17 cellular contexts compared by ENCODE assay signal in genomic region chr12:51788876-51789275, GRCh38. TPM values are rescaled to one million over a fixed set of nuclear protein-coding genes. Genes with fewer than 3 reads are reported as not detected.
DNase-seq lines count a peak whose midpoint lies in the region; ATAC-seq, FAIRE-seq and TF ChIP-seq lines count a peak whose summit lies in the region.
"Had no signal": no experiment of that assay in that cellular context is flagged by ENCODE, and none has a peak within 500 bp of the region (broad histone marks: within the 10 kb centered on the region; RNA-seq: fewer than 3 reads in every experiment).

No MANE protein-coding gene starts in this region.

- no peaks in the 10 kb centered on the region for H4K20me1 ChIP-seq in HCT116 (ENCODE audit: insufficient read depth)
- H4K20me1 ChIP-seq in hepatocyte (ENCODE audit: insufficient read depth, poor library complexity, severe bottlenecking), result no peaks in the 10 kb centered on the region

- CTCF ChIA-PET in A549 (lab: Yijun Ruan, JAX), result interaction anchor here (0.8 to 2.3 kb wide), 4 partner anchors 15 to 368 kb away, joined by 3 to 8 read pairs (median 4); no protein-coding TSS in a partner anchor
- CTCF ChIA-PET in HCT116 (lab: Charles Lee), result no interaction called here

- POLR2A ChIA-PET in A549 (lab: Yijun Ruan, JAX) (no interaction called here), HCT116 (lab: Charles Lee) (no interaction called here)

- no peak for TF ChIP-seq RAD21 in A549 (conservative IDR thresholded peaks at IDR 0.05 in 1 of 2, IDR thresholded peaks at IDR 0.05 in 1 of 2)
- no peak for TF ChIP-seq RAD21 in HCT116 (IDR thresholded peaks at IDR 0.05; ENCODE audit: low read depth)

- FAIRE-seq in A549 (lab: Jason Lieb, UNC) (no peak), kidney (lab: Jason Lieb, UNC) (no peak)
- FAIRE-seq: A204.1, HepG2 had no signal

- H3K4me2 ChIP-seq in A549 (no peak overlapping the region), HCT116 (ENCODE audit: low read length) (no peak overlapping the region), hepatocyte (no peak overlapping the region)

- ATAC-seq in A549 (peak; percentile 57 to 62; a peak in 4 of 6 replicates), HCT116 (0 out of 2 replicates have a peak, but pooled peaks have one; percentile 30), GM21723 (IDR thresholded peaks at IDR 0.05; ENCODE audit: unreplicated experiment) (no peak), HG02763 (IDR thresholded peaks at IDR 0.05; ENCODE audit: unreplicated experiment) (no peak)
- ATAC-seq: activated naive CD4-positive, alpha-beta T cell treated with anti-CD3 and anti-CD28 coated beads, Interleukin-2, amount 50 U/mL, for 72 hours; HepG2 had no signal

- TF ChIP-seq POLR2A in A549 (IDR thresholded peaks at IDR 0.05; ENCODE audit: low read length), result no peak
- no peak for TF ChIP-seq POLR2A in HCT116 (IDR thresholded peaks at IDR 0.05; ENCODE audit: borderline replicate concordance, extremely low read depth, insufficient read depth, insufficient read length)

- no peaks in the 10 kb centered on the region for H3K9me3 ChIP-seq in A549
- H3K9me3 ChIP-seq in HCT116 (ENCODE audit: control insufficient read depth in 1 of 2, insufficient read depth in 1 of 2, low read depth in 1 of 2, low read length in 2 of 2), result no peaks in the 10 kb centered on the region
- no peaks in the 10 kb centered on the region for H3K9me3 ChIP-seq in hepatocyte (ENCODE audit: low read depth)
- no peaks in the 10 kb centered on the region for H3K9me3 ChIP-seq in kidney (ENCODE audit: control insufficient read depth in 1 of 2, low read length in 2 of 2)
- H3K9me3 ChIP-seq: HAP-1, upper lobe of left lung had no signal

- H2AFZ ChIP-seq in HCT116 (ENCODE audit: low read depth, low read length, poor library complexity, severe bottlenecking), result no peak overlapping the region
- no peak overlapping the region for H2AFZ ChIP-seq in hepatocyte

- H3K4me1 ChIP-seq in A549, result no peaks in the 10 kb centered on the region
- H3K4me1 ChIP-seq in HCT116 (ENCODE audit: control insufficient read depth in 1 of 2, insufficient read depth in 2 of 2, low read length in 2 of 2), result peaks cover 0 to 8% of the 10 kb centered on the region in 2 experiments; a peak in 1 of 4 replicates
- H3K4me1 ChIP-seq in hepatocyte (ENCODE audit: insufficient read depth), result no peaks in the 10 kb centered on the region
- no peaks in the 10 kb centered on the region for H3K4me1 ChIP-seq in kidney (ENCODE audit: control insufficient read depth in 1 of 2, insufficient read depth in 1 of 2, low read depth in 1 of 2, low read length in 2 of 2)
- H3K4me1 ChIP-seq: HAP-1, upper lobe of left lung had no signal

- H3K27me3 ChIP-seq in HCT116 (ENCODE audit: insufficient read depth, low read length) (no peaks in the 10 kb centered on the region), hepatocyte (no peaks in the 10 kb centered on the region)
- H3K27me3 ChIP-seq: upper lobe of left lung had no signal

- H3K4me3 ChIP-seq in A549 (no peak overlapping the region), HCT116 (replicated peaks in 1 of 2; ENCODE audit: low read depth in 1 of 2, low read length in 2 of 2) (no peak overlapping the region), hepatocyte (no peak overlapping the region), kidney (ENCODE audit: low read length in 2 of 2) (no peak overlapping the region)
- H3K4me3 ChIP-seq: HAP-1, upper lobe of left lung had no signal

- BruUV-seq in HCT116 (replicated peaks; lab: Mats Ljungman, UMichigan), result no TSS peak

- H3K36me3 ChIP-seq in HCT116 (ENCODE audit: control insufficient read depth in 1 of 2, insufficient read depth in 2 of 2, low read length in 2 of 2), result no peaks in the 10 kb centered on the region; a peak in 1 of 4 replicates
- no peaks in the 10 kb centered on the region for H3K36me3 ChIP-seq in hepatocyte (replicated peaks; ENCODE audit: insufficient read depth, low read depth)
- no peaks in the 10 kb centered on the region for H3K36me3 ChIP-seq in kidney (ENCODE audit: control insufficient read depth in 1 of 2, insufficient read depth in 2 of 2, low read length in 2 of 2)
- H3K36me3 ChIP-seq: HAP-1, upper lobe of left lung had no signal

- no peak overlapping the region for H3K9ac ChIP-seq in HCT116 (ENCODE audit: low read length)
- no peak overlapping the region for H3K9ac ChIP-seq in kidney (ENCODE audit: low read length in 2 of 2)

- TF ChIP-seq CTCF in A549 (IDR thresholded peaks at IDR 0.05), result no peak
- no peak for TF ChIP-seq CTCF in HCT116 (IDR thresholded peaks at IDR 0.05 in 2 of 3, conservative IDR thresholded peaks at IDR 0.05 in 1 of 3; ENCODE audit: borderline replicate concordance in 1 of 3, insufficient read depth in 1 of 3, low read depth in 2 of 3, low read length in 2 of 3)
- no peak for TF ChIP-seq CTCF in hepatocyte (IDR thresholded peaks at IDR 0.05; ENCODE audit: poor library complexity)
- TF ChIP-seq CTCF in kidney (IDR thresholded peaks at IDR 0.05; ENCODE audit: borderline replicate concordance, extremely low read depth, insufficient read depth), result no peak

- H3K9me2 ChIP-seq in HCT116 (ENCODE audit: insufficient read depth), result no peaks in the 10 kb centered on the region
- H3K9me2 ChIP-seq in hepatocyte (replicated peaks; ENCODE audit: insufficient read depth), result no peaks in the 10 kb centered on the region

- H3K79me2 ChIP-seq in HCT116 (ENCODE audit: insufficient read depth, low read length) (no peaks in the 10 kb centered on the region), hepatocyte (no peaks in the 10 kb centered on the region)

- DNase-seq in A549 (ENCODE audit: low read depth in 1 of 2, low spot score in 1 of 2) (no peak), HCT116 (ENCODE audit: low read depth, low spot score) (no peak), amniotic epithelial cell (ENCODE audit: low read depth) (peak; percentile 68), hepatocyte (ENCODE audit: low spot score) (peak; percentile 47), germinal center (ENCODE audit: low spot score) (no peak), kidney (no peak)
- DNase-seq: DMS153, NCI-H1436, NCI-H748 treated with DMSO at 0.1 percent for 48 hours, SIG-M5, upper lobe of left lung had no signal

- H3K27ac ChIP-seq in A549, result no peak overlapping the region
- H3K27ac ChIP-seq in HCT116 (ENCODE audit: low read depth, low read length), result no peak overlapping the region
- no peak overlapping the region for H3K27ac ChIP-seq in hepatocyte
- no peak overlapping the region for H3K27ac ChIP-seq in kidney (ENCODE audit: low read depth in 2 of 2, low read length in 2 of 2)
- H3K27ac ChIP-seq: upper lobe of left lung had no signal

- RAD21 ChIA-PET in HCT116 (lab: Charles Lee; ENCODE audit: low non-redundant PET in 1 of 2, low total read pairs in 2 of 2, uncharacterized antibody in 2 of 2, unreplicated experiment in 2 of 2), result no interaction called here

- WGBS in A549 (ENCODE audit: missing lambda C conversion rate), result 65% methylated on average over 6 of the region's 6 CpGs
- WGBS in hepatocyte (ENCODE audit: low lambda C conversion rate, missing lambda C conversion rate), result 85% methylated on average over 6 of the region's 6 CpGs

- TF ChIP-seq EP300 in A549 (IDR thresholded peaks at IDR 0.05), result no peak

- intact Hi-C loops in HCT116 (cut with micrococcal nuclease) (no loop called here), kidney (cut with DNase I) (no loop called here)

TF ChIP-seq in A549, 52 proteins besides CTCF, POLR2A, EP300 and RAD21 (continues in another document):
- TF ChIP-seq, protein P1, sequence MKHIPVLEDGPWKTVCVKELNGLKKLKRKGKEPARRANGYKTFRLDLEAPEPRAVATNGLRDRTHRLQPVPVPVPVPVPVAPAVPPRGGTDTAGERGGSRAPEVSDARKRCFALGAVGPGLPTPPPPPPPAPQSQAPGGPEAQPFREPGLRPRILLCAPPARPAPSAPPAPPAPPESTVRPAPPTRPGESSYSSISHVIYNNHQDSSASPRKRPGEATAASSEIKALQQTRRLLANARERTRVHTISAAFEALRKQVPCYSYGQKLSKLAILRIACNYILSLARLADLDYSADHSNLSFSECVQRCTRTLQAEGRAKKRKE (CRISPR knock-in tag; IDR thresholded peaks at IDR 0.05; ENCODE audit: low read depth), result no peak
- no peak for TF ChIP-seq BCL3 (IDR thresholded peaks at IDR 0.05)

TF ChIP-seq in HCT116, 20 proteins besides CTCF, POLR2A, EP300 and RAD21 (continues in another document):
- TF ChIP-seq ZNF274 (IDR thresholded peaks at IDR 0.05; ENCODE audit: low read depth, low read length) (no peak), EGR1 (IDR thresholded peaks at IDR 0.05; ENCODE audit: low read depth) (no peak)
- TF ChIP-seq, protein P2, sequence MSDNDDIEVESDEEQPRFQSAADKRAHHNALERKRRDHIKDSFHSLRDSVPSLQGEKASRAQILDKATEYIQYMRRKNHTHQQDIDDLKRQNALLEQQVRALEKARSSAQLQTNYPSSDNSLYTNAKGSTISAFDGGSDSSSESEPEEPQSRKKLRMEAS (IDR thresholded peaks at IDR 0.05), result no peak
- TF ChIP-seq, protein P3, sequence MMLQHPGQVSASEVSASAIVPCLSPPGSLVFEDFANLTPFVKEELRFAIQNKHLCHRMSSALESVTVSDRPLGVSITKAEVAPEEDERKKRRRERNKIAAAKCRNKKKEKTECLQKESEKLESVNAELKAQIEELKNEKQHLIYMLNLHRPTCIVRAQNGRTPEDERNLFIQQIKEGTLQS (IDR thresholded peaks at IDR 0.05), result no peak

RNA-seq across cellular contexts. Expression of gene FIGNL2, which starts 59.6 kb away (rescaled TPM):
- polyA plus RNA-seq in A549 (2011; rRNA removed) (0.22 and 0.26 TPM in 2 replicates), A549 (2017; fragmentation: RNase III; extraction: RNeasy Plus Mini Kit Qiagen cat#74134 plus additional on column Dnase treatment) (0.36 to 0.46 TPM (median 0.38 TPM) in 3 replicates), hepatocyte (1.1 and 1.9 TPM in 2 replicates), kidney (ENCODE audit: insufficient read depth, low read depth, low replicate concordance) (3.1 TPM)
- polyA plus RNA-seq in A549 (2012; cell fraction: cytosol; rRNA removed), result 0.26 and 0.38 TPM in 2 replicates
- 0.71 and 1.2 TPM in 2 replicates for polyA plus RNA-seq in A549 (2012; cell fraction: nucleus; rRNA removed)
- 1.3 and 1.7 TPM in 2 replicates for polyA minus RNA-seq in A549 (2011; rRNA and poly(A)+ RNA removed)
- total RNA-seq in HCT116 (2021; ENCODE audit: unreplicated experiment) (0.27 TPM), hepatocyte (2.1 and 3.2 TPM in 2 replicates), kidney (6.1 TPM)
- 0.04 and 0.05 TPM in 2 replicates for polyA plus RNA-seq in HCT116 (2012)

Comparison
In these comparisons a context has a peak if more than half of its experiments do, and no peak if none do; other contexts are left out.
1. ATAC-seq: peak in A549 (2 of 2) and HCT116 (single experiment); none in GM21723 (single experiment) and HG02763 (single experiment).
2. DNase-seq: peak in amniotic epithelial cell (single experiment) and hepatocyte (single experiment); none in A549 (0 of 2), HCT116 (single experiment), germinal center (single experiment) and kidney (single experiment).